8 cellular contexts compared by ENCODE assay signal in genomic region chr21:34639882-34640788, GRCh38. TPM values are rescaled to one million over a fixed set of nuclear protein-coding genes. Genes with fewer than 3 reads are reported as not detected.
DNase-seq lines count a peak whose midpoint lies in the region; ATAC-seq and TF ChIP-seq lines count a peak whose summit lies in the region.
"Had no signal": no experiment of that assay in that cellular context is flagged by ENCODE, and none has a peak within 500 bp of the region (broad histone marks: within the 10 kb centered on the region; RNA-seq: fewer than 3 reads in every experiment).

No MANE protein-coding gene starts in this region.

- no peak overlapping the region for H2AK5ac ChIP-seq in IMR-90 (ENCODE audit: low read depth, low read length)

- H3K27me3 ChIP-seq in IMR-90 (ENCODE audit: control insufficient read depth, insufficient read depth, low read length) = peaks cover 16% of the 10 kb centered on the region
- H3K27me3 ChIP-seq in adipocyte (replicated peaks; ENCODE audit: control insufficient read depth, insufficient read depth, low read length) = peaks cover 9% of the 10 kb centered on the region

- ATAC-seq in IMR-90 (ENCODE audit: low read depth) (peak; percentile 38), GM18520 (IDR thresholded peaks at IDR 0.05; ENCODE audit: unreplicated experiment) (no peak)

- dilution Hi-C loops in IMR-90 (cut with HindIII; ENCODE audit: low sequenced_read_pairs, unreplicated experiment) = no loop called here

- H2AFZ ChIP-seq in IMR-90 (replicated peaks; ENCODE audit: low read length, poor library complexity) = peak overlapping the region; percentile 3

- H3K18ac ChIP-seq in IMR-90 (ENCODE audit: low read depth, low read length) = peak overlapping the region; percentile 56; the same call in 1 of the 2 replicates

- peak overlapping the region; percentile 78; the same call in 1 of the 2 replicates for H2BK20ac ChIP-seq in IMR-90 (ENCODE audit: low read depth, low read length)

- peak; percentile 33 for DNase-seq in GM19240 (ENCODE audit: insufficient read length, low spot score)
- peak; percentile 13 for DNase-seq in IMR-90
- peak; percentile 13 for DNase-seq in adipocyte (ENCODE audit: low read depth)
- peak; percentile 27 to 54 for DNase-seq in stimulated activated CD4-positive, alpha-beta T cell treated with anti-CD3 and anti-CD28 coated beads, Interleukin-4, amount 100 ng/mL, for 4 hours
- DNase-seq in NAMALWA (ENCODE audit: low spot score) = no peak
- no peak for DNase-seq in iPS-NIHi11 (ENCODE audit: low spot score)

- no peak overlapping the region for H3K56ac ChIP-seq in IMR-90 (ENCODE audit: extremely low read depth, insufficient read depth, low read length)

- no peak for TF ChIP-seq RAD21 in IMR-90 (IDR thresholded peaks at IDR 0.05; ENCODE audit: low read length)

- H3K4ac ChIP-seq in IMR-90 (ENCODE audit: low read depth, low read length) = no peak overlapping the region

- peak overlapping the region; percentile 53 for H2BK120ac ChIP-seq in IMR-90 (ENCODE audit: low read depth, low read length)

- whole genome bisulfite sequencing in IMR-90 (ENCODE audit: extremely low coverage in 2 of 2, insufficient read length in 1 of 2), 2 experiments = 60% methylated on average over 1 of the region's 9 CpGs; no CpG with 5 or more reads in 1 of the 2 experiments

- H3K36me3 ChIP-seq in IMR-90 (ENCODE audit: control insufficient read depth, insufficient read depth, low read length) (no peaks in the 10 kb centered on the region), adipocyte (ENCODE audit: control insufficient read depth, insufficient read depth, low read length, severe bottlenecking) (no peaks in the 10 kb centered on the region)

- peak overlapping the region; percentile 55; the same call in 1 of the 2 replicates for H4K5ac ChIP-seq in IMR-90 (ENCODE audit: low read depth, low read length)

- 0 out of 3 replicates have a peak overlapping the region, but pooled peaks have one; percentile 28 for H2BK15ac ChIP-seq in IMR-90 (ENCODE audit: low read depth, low read length)

- H3K9me3 ChIP-seq in IMR-90 (ENCODE audit: control insufficient read depth, insufficient read depth, low read length) (no peaks in the 10 kb centered on the region), adipocyte (ENCODE audit: control insufficient read depth, low read length) (no peaks in the 10 kb centered on the region)

- H3K14ac ChIP-seq in IMR-90 (replicated peaks; ENCODE audit: low read depth, low read length) = peak overlapping the region; percentile 22; the same call in 1 of the 2 replicates

- H2AK9ac ChIP-seq in IMR-90 (replicated peaks; ENCODE audit: low read depth, low read length, poor library complexity) = no peak overlapping the region

- CTCF ChIA-PET in IMR-90 (lab: Yijun Ruan, JAX) = interaction anchor here (1.3 kb wide), 1 partner anchor 10 kb away, joined by 4 read pairs; no protein-coding TSS in a partner anchor

- no peak overlapping the region for H3K23ac ChIP-seq in IMR-90 (ENCODE audit: low read depth, low read length)

- H3K4me3 ChIP-seq in IMR-90 (ENCODE audit: insufficient read depth, low read depth, low read length) (no peak overlapping the region), adipocyte (ENCODE audit: low read length) (peak overlapping the region; percentile 58)

- no peak for TF ChIP-seq CTCF in IMR-90 (conservative IDR thresholded peaks at IDR 0.05; ENCODE audit: low read depth, low read length)

- H4K8ac ChIP-seq in IMR-90 (ENCODE audit: low read depth in 2 of 2, low read length in 2 of 2) = peak overlapping the region in 1 of 2 experiments; percentile 48; a peak in 2 of 4 replicates

- intact Hi-C loops in IMR-90 (cut with micrococcal nuclease) = no loop called here

- H3K27ac ChIP-seq in IMR-90 (ENCODE audit: insufficient read depth, low read length) = no peak overlapping the region
- H3K27ac ChIP-seq: VCaP had no signal

- POLR2A ChIA-PET in IMR-90 (lab: Charles Lee; ENCODE audit: unreplicated experiment) = no interaction called here

- H2BK5ac ChIP-seq in IMR-90 (ENCODE audit: low read depth, low read length, poor library complexity, severe bottlenecking) = peak overlapping the region; percentile 0

- in situ Hi-C loops in IMR-90 (cut with MboI; ENCODE audit: low sequenced_read_pairs) = no loop called here

- peak overlapping the region; percentile 80; the same call in 1 of the 2 replicates for H3K4me2 ChIP-seq in IMR-90 (ENCODE audit: low read depth, low read length)

- H3K79me1 ChIP-seq in IMR-90 (ENCODE audit: low read depth in 1 of 2, low read length in 2 of 2) = no peaks in the 10 kb centered on the region

- H3K9me1 ChIP-seq in IMR-90 (ENCODE audit: insufficient read depth, low read length) = peaks cover 7% of the 10 kb centered on the region

- no TSS peak for BruUV-seq in IMR-90 (replicated peaks; lab: Mats Ljungman, UMichigan)

- TF ChIP-seq POLR2A in IMR-90 (IDR thresholded peaks at IDR 0.05; ENCODE audit: low read depth, low read length) = no peak

- H3K9ac ChIP-seq in IMR-90 (ENCODE audit: low read depth, low read length) = no peak overlapping the region
- H3K9ac ChIP-seq in adipocyte (ENCODE audit: low read length) = no peak overlapping the region

- H4K20me1 ChIP-seq in IMR-90 (ENCODE audit: insufficient read depth, low read length) = no peaks in the 10 kb centered on the region

- 0 out of 2 replicates have a peak overlapping the region, but pooled peaks have one; percentile 30 for H4K91ac ChIP-seq in IMR-90 (ENCODE audit: insufficient read depth, low read depth, low read length)

- H3K4me1 ChIP-seq in IMR-90 (ENCODE audit: control insufficient read depth, insufficient read depth, low read length) = peaks cover 3% of the 10 kb centered on the region; the same call in 1 of the 2 replicates
- peaks cover 11% of the 10 kb centered on the region for H3K4me1 ChIP-seq in adipocyte (ENCODE audit: control insufficient read depth, insufficient read depth, low read length)

TF ChIP-seq in IMR-90, 13 proteins besides CTCF, POLR2A, EP300 and RAD21:
- TF ChIP-seq USF2 (IDR thresholded peaks at IDR 0.05; ENCODE audit: low read depth, low read length) (no peak), MAFK (IDR thresholded peaks at IDR 0.05; ENCODE audit: low read depth, low read length) (0 out of 2 replicates have a peak, but pooled peaks have one; percentile 36), NFE2L2 (IDR thresholded peaks at IDR 0.05; ENCODE audit: low read depth, low read length) (peak; percentile 57; the same call in 1 of the 2 replicates)

RNA-seq across cellular contexts. Expression of gene RCAN1, which starts 25.2 kb away (rescaled TPM):
- 175 and 183 TPM in 2 replicates for total RNA-seq in IMR-90 (2012; rRNA removed)
- 43.0 and 53.5 TPM in 2 replicates for polyA plus RNA-seq in IMR-90 (2012; rRNA removed)
- polyA plus RNA-seq in IMR-90 (2012; cell fraction: cytosol; rRNA removed) = 13.6 and 13.7 TPM in 2 replicates
- polyA plus RNA-seq in IMR-90 (2012; cell fraction: nucleus; rRNA removed; ENCODE audit: low replicate concordance) = 32.6 and 64.1 TPM in 2 replicates

RNA-seq across cellular contexts. Expression of gene CLIC6, which starts 28.7 kb away (rescaled TPM):
- not detected in 2 replicates for total RNA-seq in IMR-90 (2012; rRNA removed)
- polyA plus RNA-seq in IMR-90 (2012; rRNA removed) = not detected in 2 replicates
- polyA plus RNA-seq in IMR-90 (2012; cell fraction: cytosol; rRNA removed) = not detected in 2 replicates
- not detected in 2 replicates for polyA plus RNA-seq in IMR-90 (2012; cell fraction: nucleus; rRNA removed; ENCODE audit: low replicate concordance)

Comparison
In these comparisons a context has a peak if more than half of its experiments do, and no peak if none do; other contexts are left out.
1. DNase-seq: peak in GM19240 (single experiment), IMR-90 (single experiment), adipocyte (single experiment) and stimulated activated CD4-positive, alpha-beta T cell treated with anti-CD3 and anti-CD28 coated beads, Interleukin-4, amount 100 ng/mL, for 4 hours (2 of 2); none in NAMALWA (single experiment) and iPS-NIHi11 (single experiment).